Comparison of ENCODE assay signal across 8 cellular contexts in genomic region chr5:115295775-115296129, GRCh38. TPM values are rescaled to one million over a fixed set of nuclear protein-coding genes. Genes with fewer than 3 reads are reported as not detected.
DNase-seq lines count a peak whose midpoint lies in the region; ATAC-seq and TF ChIP-seq lines count a peak whose summit lies in the region.

No MANE protein-coding gene starts in this region.

- no peaks in the 10 kb centered on the region for H3K9me3 ChIP-seq in iPS DF 6.9 (ENCODE audit: control insufficient read depth, insufficient read depth, low read length)

- peak overlapping the region; percentile 75; the same call in 1 of the 2 replicates for H3K4me3 ChIP-seq in iPS DF 6.9 (ENCODE audit: low read length)

- peaks cover 7% of the 10 kb centered on the region for H3K27me3 Mint-ChIP-seq in activated CD4-positive, alpha-beta memory T cell treated with anti-CD3 and anti-CD28 coated beads for 36 hours

- POLR2A ChIA-PET in activated CD4-positive, alpha-beta memory T cell treated with anti-CD3 and anti-CD28 coated beads for 36 hours (lab: Charles Lee) = interaction anchor here (0.7 to 2.1 kb wide), 3 partner anchors 34 to 329 kb away, joined by 3 to 8 read pairs (median 6); partner anchors contain the start of gene FEM1C

- CTCF ChIA-PET in activated CD4-positive, alpha-beta memory T cell treated with anti-CD3 and anti-CD28 coated beads for 36 hours (lab: Charles Lee) = interaction anchor here (0.6 to 2.1 kb wide), 7 partner anchors 14 to 279 kb away, joined by 3 to 10 read pairs (median 3); no protein-coding TSS in a partner anchor

- peak overlapping the region; percentile 76 for H3K4me3 Mint-ChIP-seq in activated CD4-positive, alpha-beta memory T cell treated with anti-CD3 and anti-CD28 coated beads for 36 hours
- peak overlapping the region; percentile 68 for H3K4me3 Mint-ChIP-seq in stimulated activated effector memory CD8-positive, alpha-beta T cell treated with anti-CD3 and anti-CD28 coated beads, Interleukin-12 subunit alpha, Interleukin-12 subunit beta, amount 100 ng/mL, for 72 hours

- peak; percentile 12 for DNase-seq in GM10266 (ENCODE audit: extremely low spot score)
- DNase-seq in activated CD4-positive, alpha-beta memory T cell treated with anti-CD3 and anti-CD28 coated beads for 36 hours = no peak
- DNase-seq in iPS DF 6.9 (ENCODE audit: low read depth, low spot score) = no peak
- no peak for DNase-seq in stimulated activated effector memory CD8-positive, alpha-beta T cell treated with anti-CD3 and anti-CD28 coated beads, Interleukin-12 subunit alpha, Interleukin-12 subunit beta, amount 100 ng/mL, for 72 hours (ENCODE audit: low spot score in 2 of 2)
- DNase-seq in AG08395 (ENCODE audit: low spot score) = no peak
- no peak for DNase-seq in activated CD4-positive, CD25-positive, alpha-beta regulatory T cell treated with anti-CD3 and anti-CD28 coated beads, Interleukin-2, amount 50 U/mL, for 72 hours
- DNase-seq in NCI-H1417 treated with DMSO at 0.1 percent for 48 hours (lab: John Stamatoyannopoulos, UW) = no peak

- ATAC-seq in HG02763 (IDR thresholded peaks at IDR 0.05; ENCODE audit: unreplicated experiment) = peak; percentile 9
- ATAC-seq in stimulated activated effector memory CD8-positive, alpha-beta T cell treated with anti-CD3 and anti-CD28 coated beads, Interleukin-12 subunit alpha, Interleukin-12 subunit beta, amount 100 ng/mL, for 72 hours = no peak

- H3K27me3 ChIP-seq in iPS DF 6.9 (ENCODE audit: control insufficient read depth, insufficient read depth, low read length) = no peaks in the 10 kb centered on the region

- peaks cover 5% of the 10 kb centered on the region for H3K36me3 Mint-ChIP-seq in activated CD4-positive, alpha-beta memory T cell treated with anti-CD3 and anti-CD28 coated beads for 36 hours
- H3K36me3 Mint-ChIP-seq in stimulated activated effector memory CD8-positive, alpha-beta T cell treated with anti-CD3 and anti-CD28 coated beads, Interleukin-12 subunit alpha, Interleukin-12 subunit beta, amount 100 ng/mL, for 72 hours = peaks cover 6% of the 10 kb centered on the region

- no CpG with 5 or more reads among the region's 11 CpGs for WGBS in iPS DF 6.9 (ENCODE audit: insufficient coverage, insufficient read length)

- H3K4me1 Mint-ChIP-seq in activated CD4-positive, alpha-beta memory T cell treated with anti-CD3 and anti-CD28 coated beads for 36 hours (ENCODE audit: low read depth) = peaks cover 5% of the 10 kb centered on the region
- H3K4me1 Mint-ChIP-seq in stimulated activated effector memory CD8-positive, alpha-beta T cell treated with anti-CD3 and anti-CD28 coated beads, Interleukin-12 subunit alpha, Interleukin-12 subunit beta, amount 100 ng/mL, for 72 hours = peaks cover 11% of the 10 kb centered on the region

- H3K4me1 ChIP-seq in iPS DF 6.9 (ENCODE audit: control insufficient read depth, insufficient read depth, low read length) = no peaks in the 10 kb centered on the region

- TF ChIP-seq CTCF in GM10266 (IDR thresholded peaks at IDR 0.05; ENCODE audit: control insufficient read depth, insufficient read depth, low read depth, missing control alignments) = no peak

- peaks cover 13% of the 10 kb centered on the region for H3K9me3 Mint-ChIP-seq in activated CD4-positive, alpha-beta memory T cell treated with anti-CD3 and anti-CD28 coated beads for 36 hours
- peaks cover 5% of the 10 kb centered on the region for H3K9me3 Mint-ChIP-seq in stimulated activated effector memory CD8-positive, alpha-beta T cell treated with anti-CD3 and anti-CD28 coated beads, Interleukin-12 subunit alpha, Interleukin-12 subunit beta, amount 100 ng/mL, for 72 hours

- no peak overlapping the region for H3K27ac ChIP-seq in iPS DF 6.9 (ENCODE audit: low read length)

- no peak overlapping the region for H3K27ac Mint-ChIP-seq in activated CD4-positive, alpha-beta memory T cell treated with anti-CD3 and anti-CD28 coated beads for 36 hours
- no peak overlapping the region for H3K27ac Mint-ChIP-seq in stimulated activated effector memory CD8-positive, alpha-beta T cell treated with anti-CD3 and anti-CD28 coated beads, Interleukin-12 subunit alpha, Interleukin-12 subunit beta, amount 100 ng/mL, for 72 hours

- intact Hi-C loops in activated CD4-positive, alpha-beta memory T cell treated with anti-CD3 and anti-CD28 coated beads for 36 hours (cut with micrococcal nuclease) = loop anchor here (1.0 to 2.0 kb wide), 6 partner anchors 33 to 546 kb away; partner anchors contain the start of genes AP3S1, ATG12, FEM1C and PGGT1B

- no peaks in the 10 kb centered on the region for H3K36me3 ChIP-seq in iPS DF 6.9 (ENCODE audit: control insufficient read depth, insufficient read depth, low read length)

RNA-seq across cellular contexts. Expression of gene CCDC112, which starts 0.7 kb away (rescaled TPM):
- 1 to 10 TPM; 1.7 to 1.8 TPM for total RNA-seq in activated CD4-positive, alpha-beta memory T cell treated with anti-CD3 and anti-CD28 coated beads for 36 hours

RNA-seq across cellular contexts. Expression of gene PGGT1B, which starts 33.1 kb away (rescaled TPM):
- 10 to 100 TPM; 38.7 TPM for total RNA-seq in activated CD4-positive, alpha-beta memory T cell treated with anti-CD3 and anti-CD28 coated beads for 36 hours
